In genomic region chr6:10082385-10082784, GRCh38 we compare ENCODE assay signal across 17 cellular contexts.
DNase-seq lines count a peak whose midpoint lies in the region; ATAC-seq, FAIRE-seq and TF ChIP-seq lines count a peak whose summit lies in the region.
"Had no signal": no experiment of that assay in that cellular context is flagged by ENCODE, and none has a peak within 500 bp of the region (broad histone marks: within the 10 kb centered on the region; RNA-seq: fewer than 3 reads in every experiment).

No MANE protein-coding gene starts in this region.

- H3K9me3 ChIP-seq in keratinocyte (ENCODE audit: control insufficient read depth, low read depth, low read length): no peaks in the 10 kb centered on the region

- H3K9ac ChIP-seq in keratinocyte (ENCODE audit: control insufficient read depth, extremely low read depth, insufficient read depth, low read length): no peak overlapping the region

- H3K4me1 Mint-ChIP-seq in CD14-positive monocyte (peaks cover 61% of the 10 kb centered on the region), Calu3 (ENCODE audit: low read depth, unreplicated experiment) (no peaks in the 10 kb centered on the region)

- no peaks in the 10 kb centered on the region for H4K20me1 ChIP-seq in keratinocyte (ENCODE audit: control insufficient read depth, extremely low read depth, insufficient read depth, low read length)

- peak; percentile 49 for DNase-seq in CD14-positive monocyte (ENCODE audit: low spot score)
- peak; percentile 17 for DNase-seq in LHCN-M2 (ENCODE audit: low read depth)
- DNase-seq in SIG-M5 (lab: John Stamatoyannopoulos, UW): peak; percentile 61
- DNase-seq in keratinocyte (ENCODE audit: low read depth, low spot score): peak; percentile 26
- no peak for DNase-seq in GM19240 (ENCODE audit: insufficient read length, low spot score)
- DNase-seq in Calu3: no peak
- no peak for DNase-seq in NCI-H1092 treated with DMSO at 0.1 percent for 48 hours (lab: John Stamatoyannopoulos, UW)
- DNase-seq: activated CD4-positive, alpha-beta T cell treated with anti-CD3 and anti-CD28 coated beads for 4 hours; activated effector memory CD4-positive, alpha-beta T cell treated with anti-CD3 and anti-CD28 coated beads, Interleukin-2, amount 50 U/mL, for 16 hours; foreskin fibroblast; H7; NCI-H187; stimulated activated CD4-positive, alpha-beta T cell treated with anti-CD3 and anti-CD28 coated beads, Interleukin-2, amount 100 ng/mL, for 48 hours had no signal

- peak overlapping the region; percentile 84 to 98 (median 92) for H3K27ac Mint-ChIP-seq in CD14-positive monocyte
- no peak overlapping the region for H3K27ac Mint-ChIP-seq in Calu3 (ENCODE audit: unreplicated experiment)

- TF ChIP-seq CTCF in CD14-positive monocyte (IDR thresholded peaks at IDR 0.05): no peak
- TF ChIP-seq CTCF in keratinocyte (optimal IDR thresholded peaks at IDR 0.05 in 1 of 3, IDR thresholded peaks at IDR 0.05 in 1 of 3, conservative IDR thresholded peaks at IDR 0.05 in 1 of 3; ENCODE audit: extremely low read depth in 1 of 3, insufficient read depth in 2 of 3, low read length in 3 of 3): no peak
- no peak for TF ChIP-seq CTCF in Calu3 (IDR thresholded peaks at IDR 0.05; ENCODE audit: unreplicated experiment)

- dilution Hi-C loops in keratinocyte (cut with MboI; ENCODE audit: extremely low pct_ligation_motif_present, low sequenced_read_pairs): no loop called here

- CTCF ChIA-PET in Calu3 (lab: Charles Lee): no interaction called here

- H3K9me3 Mint-ChIP-seq in CD14-positive monocyte (peaks cover 0 to 4% (median 3%) of the 10 kb centered on the region in 7 donors), Calu3 (ENCODE audit: low read depth, unreplicated experiment) (no peaks in the 10 kb centered on the region)

- peaks cover 42% of the 10 kb centered on the region for H3K4me1 ChIP-seq in keratinocyte (ENCODE audit: control insufficient read depth, extremely low read depth, insufficient read depth, low read length)

- H3K79me2 ChIP-seq in keratinocyte (ENCODE audit: control insufficient read depth, insufficient read depth, low read length): no peaks in the 10 kb centered on the region

- ATAC-seq in HG02623 (IDR thresholded peaks at IDR 0.05; ENCODE audit: unreplicated experiment): no peak
- ATAC-seq: SK-N-SH treated with all-trans-retinoic acid at 6 μM for 48 hours had no signal

- H3K27me3 Mint-ChIP-seq in CD14-positive monocyte (ENCODE audit: low read depth in 3 of 3) (no peaks in the 10 kb centered on the region), Calu3 (ENCODE audit: unreplicated experiment) (no peaks in the 10 kb centered on the region)

- intact Hi-C loops in CD14-positive monocyte (cut with micrococcal nuclease) (no loop called here), Calu3 (cut with micrococcal nuclease; ENCODE audit: unreplicated experiment) (no loop called here)

- no TSS peak for BruUV-seq in Calu3 (replicated peaks; lab: Mats Ljungman, UMichigan)

- peak overlapping the region in 1 of 2 donors; percentile 36 for H3K4me3 Mint-ChIP-seq in CD14-positive monocyte
- H3K4me3 Mint-ChIP-seq in Calu3 (ENCODE audit: low read depth, unreplicated experiment): no peak overlapping the region

- no peaks in the 10 kb centered on the region for H3K9me1 ChIP-seq in keratinocyte (ENCODE audit: control insufficient read depth, extremely low read depth, insufficient read depth, low read length)

- no peak overlapping the region for H3K4me3 ChIP-seq in keratinocyte (ENCODE audit: control insufficient read depth in 2 of 3, extremely low read depth in 1 of 3, insufficient read depth in 2 of 3, low read depth in 1 of 3, low read length in 3 of 3)

- peak; percentile 56 for FAIRE-seq in keratinocyte (lab: Jason Lieb, UNC)
- FAIRE-seq: endometrium, TTC549 had no signal

- H3K27ac ChIP-seq in keratinocyte (ENCODE audit: control insufficient read depth, insufficient read depth, low read length): peak overlapping the region; percentile 22

- no peak overlapping the region for H3K4me2 ChIP-seq in keratinocyte (ENCODE audit: control insufficient read depth, extremely low read depth, insufficient read depth, low read depth, low read length)

- H3K27me3 ChIP-seq in keratinocyte (ENCODE audit: control insufficient read depth, extremely low read depth, insufficient read depth, low read length): no peaks in the 10 kb centered on the region

- no peak overlapping the region for H2AFZ ChIP-seq in keratinocyte (ENCODE audit: control insufficient read depth, low read length)

- no peaks in the 10 kb centered on the region for H3K36me3 ChIP-seq in keratinocyte (ENCODE audit: control insufficient read depth in 2 of 2, extremely low read depth in 1 of 2, insufficient read depth in 2 of 2, low read length in 2 of 2)

- H3K36me3 Mint-ChIP-seq in CD14-positive monocyte (no peaks in the 10 kb centered on the region), Calu3 (ENCODE audit: insufficient read depth, unreplicated experiment) (no peaks in the 10 kb centered on the region)

Comparison
In these comparisons a context has a peak if more than half of its experiments do, and no peak if none do; other contexts are left out.
1. DNase-seq: peak in CD14-positive monocyte (single experiment), LHCN-M2 (single experiment), SIG-M5 (single experiment) and keratinocyte (single experiment); none in GM19240 (single experiment), Calu3 (single experiment) and NCI-H1092 treated with DMSO at 0.1 percent for 48 hours (single experiment).